1 cellular context compared by ENCODE assay signal in genomic region chr10:12355384-12355783, GRCh38.
TF ChIP-seq lines count a peak whose summit lies in the region.

No MANE protein-coding gene starts in this region.

TF ChIP-seq in WTC11, 78 proteins besides CTCF, POLR2A, EP300 and RAD21 (continued from another document):
- no peak for TF ChIP-seq ATF6 (CRISPR knock-in tag; IDR thresholded peaks at IDR 0.05)
- TF ChIP-seq MLX (CRISPR knock-in tag; IDR thresholded peaks at IDR 0.05) = no peak
- TF ChIP-seq FOXP1 (CRISPR knock-in tag; IDR thresholded peaks at IDR 0.05; ENCODE audit: borderline replicate concordance) = no peak
- TF ChIP-seq GTF2I (CRISPR knock-in tag; conservative IDR thresholded peaks at IDR 0.05) = no peak
- TF ChIP-seq NFATC4 (CRISPR knock-in tag; IDR thresholded peaks at IDR 0.05) = no peak
